9 cellular contexts compared by ENCODE assay signal in the genomic region with DNA sequence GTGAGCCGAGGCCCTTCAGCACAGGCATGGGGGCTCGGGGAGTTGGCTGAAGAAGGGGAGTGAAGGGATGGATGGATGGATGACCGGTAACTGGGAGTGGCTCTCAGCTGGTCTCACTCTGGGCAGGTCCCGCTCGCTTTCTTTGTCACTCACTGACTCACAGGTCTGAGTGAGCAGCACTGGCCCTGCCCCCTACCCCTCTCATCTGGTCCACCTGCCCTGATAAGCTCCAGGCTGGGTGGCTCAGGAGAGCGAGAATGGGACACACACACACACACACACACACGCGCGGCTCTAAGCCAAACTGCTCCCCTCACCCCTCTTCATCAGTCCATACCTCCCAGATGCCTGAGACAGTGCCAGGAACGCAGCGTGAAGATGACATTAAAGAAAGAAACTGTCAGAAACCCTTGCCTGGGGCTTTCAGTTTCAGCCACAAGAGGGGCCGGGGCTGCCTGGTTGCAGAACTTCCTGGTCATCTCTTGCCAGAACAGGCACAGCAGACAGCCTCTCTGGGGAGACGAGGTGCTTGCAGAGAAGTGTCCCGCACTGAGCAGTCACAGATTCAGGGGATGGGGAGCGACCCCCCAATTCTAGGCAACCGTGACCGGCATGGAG. TPM values are rescaled to one million over a fixed set of nuclear protein-coding genes. Genes with fewer than 3 reads are reported as not detected.
DNase-seq lines count a peak whose midpoint lies in the region; ATAC-seq, FAIRE-seq and TF ChIP-seq lines count a peak whose summit lies in the region.
"Had no signal": no experiment of that assay in that cellular context is flagged by ENCODE, and none has a peak within 500 bp of the region (broad histone marks: within the 10 kb centered on the region; RNA-seq: fewer than 3 reads in every experiment).

No MANE protein-coding gene starts in this region.

- intact Hi-C loops in PC-9 (cut with micrococcal nuclease; ENCODE audit: unreplicated experiment): loop anchor here (5.0 to 10.0 kb wide), 3 partner anchors 118 to 334 kb away; no protein-coding TSS in a partner anchor

- H2AFZ ChIP-seq in PC-9: no peak overlapping the region
- no peak overlapping the region for H2AFZ ChIP-seq in neural cell (ENCODE audit: low read depth, low read length)

- H3K9me3 ChIP-seq in PC-9 (ENCODE audit: insufficient read depth, low read depth): no peaks in the 10 kb centered on the region
- no peaks in the 10 kb centered on the region for H3K9me3 ChIP-seq in neural cell (ENCODE audit: low read length)

- H3K36me3 ChIP-seq in PC-9 (ENCODE audit: low read depth) (no peaks in the 10 kb centered on the region), neural cell (ENCODE audit: insufficient read depth, low read length) (no peaks in the 10 kb centered on the region)

- H3K4me2 ChIP-seq in PC-9 (peak overlapping the region; percentile 53), neural cell (ENCODE audit: low read length) (no peak overlapping the region)

- no peak for FAIRE-seq in D721Med (lab: Jason Lieb, UNC)
- FAIRE-seq: small intestine had no signal

- ATAC-seq in GM18873 (IDR thresholded peaks at IDR 0.05; ENCODE audit: low FRiP score, unreplicated experiment) (peak; percentile 50), HG02571 (IDR thresholded peaks at IDR 0.05; ENCODE audit: unreplicated experiment) (peak; percentile 71), GM18870 (IDR thresholded peaks at IDR 0.05; ENCODE audit: unreplicated experiment) (no peak)

- H3K27ac ChIP-seq in PC-9: no peak overlapping the region
- no peak overlapping the region for H3K27ac ChIP-seq in neural cell (ENCODE audit: low read length)

- no peak for TF ChIP-seq RAD21 in neural cell (conservative IDR thresholded peaks at IDR 0.05)

- TF ChIP-seq CTCF in PC-9 (conservative IDR thresholded peaks at IDR 0.05): no peak
- no peak for TF ChIP-seq CTCF in neural cell (IDR thresholded peaks at IDR 0.05; ENCODE audit: poor library complexity, severe bottlenecking)
- no peak for TF ChIP-seq CTCF in D721Med (IDR thresholded peaks at IDR 0.05; ENCODE audit: insufficient read depth, missing control alignments)

- H4K20me1 ChIP-seq in PC-9 (ENCODE audit: insufficient read depth): peaks cover 4% of the 10 kb centered on the region; the same call in 1 of the 2 replicates
- H4K20me1 ChIP-seq in neural cell (ENCODE audit: insufficient read depth): no peaks in the 10 kb centered on the region

- CTCF ChIA-PET in PC-9 (lab: Charles Lee): no interaction called here

- BruUV-seq in PC-9 (replicated peaks; lab: Mats Ljungman, UMichigan): no TSS peak

- no peak overlapping the region for H3K9ac ChIP-seq in neural cell (ENCODE audit: low read length)

- TF ChIP-seq EP300 in neural cell (conservative IDR thresholded peaks at IDR 0.05; ENCODE audit: poor library complexity, severe bottlenecking): no peak

- H3K4me1 ChIP-seq in PC-9 (replicated peaks; ENCODE audit: insufficient read depth): peaks cover 24% of the 10 kb centered on the region

- H3K4me3 ChIP-seq in PC-9 (peak overlapping the region; percentile 3; the same call in 1 of the 2 replicates), neural cell (ENCODE audit: low read length) (peak overlapping the region; percentile 88)

- peaks cover 32% of the 10 kb centered on the region; the same call in 1 of the 2 replicates for H3F3A ChIP-seq in PC-9 (ENCODE audit: insufficient read depth, low read depth)
- no peaks in the 10 kb centered on the region for H3F3A ChIP-seq in neural cell (ENCODE audit: insufficient read depth, low read length, poor library complexity, severe bottlenecking)

- no peaks in the 10 kb centered on the region for H3K9me2 ChIP-seq in PC-9 (ENCODE audit: insufficient read depth)
- H3K9me2 ChIP-seq in neural cell (ENCODE audit: insufficient read depth, low read length): no peaks in the 10 kb centered on the region

- no peaks in the 10 kb centered on the region for H3K79me2 ChIP-seq in PC-9 (ENCODE audit: low read depth)
- no peaks in the 10 kb centered on the region for H3K79me2 ChIP-seq in neural cell (replicated peaks; ENCODE audit: insufficient read depth, low read length)

- H3K27me3 ChIP-seq in PC-9 (ENCODE audit: insufficient read depth, low read depth): peaks cover 9% of the 10 kb centered on the region
- H3K27me3 ChIP-seq in neural cell (ENCODE audit: insufficient read depth, low read depth, low read length): peaks cover 25% of the 10 kb centered on the region

- DNase-seq in PC-9: peak; percentile 56 to 63
- DNase-seq in 8988T: no peak
- DNase-seq in cerebellar nuclear complex (lab: John Stamatoyannopoulos, UW): no peak
- DNase-seq in D721Med (ENCODE audit: insufficient read length, low spot score): no peak
- DNase-seq: small intestine had no signal

- POLR2A ChIA-PET in PC-9 (lab: Charles Lee; ENCODE audit: unreplicated experiment): interaction anchor here (0.5 to 0.6 kb wide), 2 partner anchors 159 to 223 kb away, joined by 6 to 7 read pairs; no protein-coding TSS in a partner anchor

TF ChIP-seq in neural cell, 6 proteins besides CTCF, POLR2A, EP300 and RAD21:
- TF ChIP-seq MXI1 (conservative IDR thresholded peaks at IDR 0.05; ENCODE audit: poor library complexity, severe bottlenecking) (no peak), TAF1 (IDR thresholded peaks at IDR 0.05; ENCODE audit: low read depth) (no peak), SMC3 (conservative IDR thresholded peaks at IDR 0.05; ENCODE audit: poor library complexity) (no peak), POLR2AphosphoS5 (IDR thresholded peaks at IDR 0.05) (no peak), EZH2 (IDR thresholded peaks at IDR 0.05; ENCODE audit: borderline replicate concordance, insufficient read depth, low read length, poor library complexity, severe bottlenecking) (no peak)
- TF ChIP-seq, protein P1, sequence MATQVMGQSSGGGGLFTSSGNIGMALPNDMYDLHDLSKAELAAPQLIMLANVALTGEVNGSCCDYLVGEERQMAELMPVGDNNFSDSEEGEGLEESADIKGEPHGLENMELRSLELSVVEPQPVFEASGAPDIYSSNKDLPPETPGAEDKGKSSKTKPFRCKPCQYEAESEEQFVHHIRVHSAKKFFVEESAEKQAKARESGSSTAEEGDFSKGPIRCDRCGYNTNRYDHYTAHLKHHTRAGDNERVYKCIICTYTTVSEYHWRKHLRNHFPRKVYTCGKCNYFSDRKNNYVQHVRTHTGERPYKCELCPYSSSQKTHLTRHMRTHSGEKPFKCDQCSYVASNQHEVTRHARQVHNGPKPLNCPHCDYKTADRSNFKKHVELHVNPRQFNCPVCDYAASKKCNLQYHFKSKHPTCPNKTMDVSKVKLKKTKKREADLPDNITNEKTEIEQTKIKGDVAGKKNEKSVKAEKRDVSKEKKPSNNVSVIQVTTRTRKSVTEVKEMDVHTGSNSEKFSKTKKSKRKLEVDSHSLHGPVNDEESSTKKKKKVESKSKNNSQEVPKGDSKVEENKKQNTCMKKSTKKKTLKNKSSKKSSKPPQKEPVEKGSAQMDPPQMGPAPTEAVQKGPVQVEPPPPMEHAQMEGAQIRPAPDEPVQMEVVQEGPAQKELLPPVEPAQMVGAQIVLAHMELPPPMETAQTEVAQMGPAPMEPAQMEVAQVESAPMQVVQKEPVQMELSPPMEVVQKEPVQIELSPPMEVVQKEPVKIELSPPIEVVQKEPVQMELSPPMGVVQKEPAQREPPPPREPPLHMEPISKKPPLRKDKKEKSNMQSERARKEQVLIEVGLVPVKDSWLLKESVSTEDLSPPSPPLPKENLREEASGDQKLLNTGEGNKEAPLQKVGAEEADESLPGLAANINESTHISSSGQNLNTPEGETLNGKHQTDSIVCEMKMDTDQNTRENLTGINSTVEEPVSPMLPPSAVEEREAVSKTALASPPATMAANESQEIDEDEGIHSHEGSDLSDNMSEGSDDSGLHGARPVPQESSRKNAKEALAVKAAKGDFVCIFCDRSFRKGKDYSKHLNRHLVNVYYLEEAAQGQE (IDR thresholded peaks at IDR 0.05; ENCODE audit: borderline replicate concordance): no peak

RNA-seq across cellular contexts. Expression of a gene that starts 16.5 kb away (rescaled TPM):
- 0.94 and 1.2 TPM in 2 replicates for total RNA-seq in PC-9 (2021)
- 15.4 and 21.6 TPM in 2 replicates for polyA plus RNA-seq in neural cell
- 34.1 and 38.3 TPM in 2 replicates for polyA minus RNA-seq in neural cell

Comparison
In these comparisons a context has a peak if more than half of its experiments do, and no peak if none do; other contexts are left out.
1. DNase-seq: peak in PC-9 (2 of 2); none in 8988T (single experiment), cerebellar nuclear complex (0 of 2) and D721Med (single experiment).